Comparison of ENCODE assay signal across 8 cellular contexts in the genomic region with DNA sequence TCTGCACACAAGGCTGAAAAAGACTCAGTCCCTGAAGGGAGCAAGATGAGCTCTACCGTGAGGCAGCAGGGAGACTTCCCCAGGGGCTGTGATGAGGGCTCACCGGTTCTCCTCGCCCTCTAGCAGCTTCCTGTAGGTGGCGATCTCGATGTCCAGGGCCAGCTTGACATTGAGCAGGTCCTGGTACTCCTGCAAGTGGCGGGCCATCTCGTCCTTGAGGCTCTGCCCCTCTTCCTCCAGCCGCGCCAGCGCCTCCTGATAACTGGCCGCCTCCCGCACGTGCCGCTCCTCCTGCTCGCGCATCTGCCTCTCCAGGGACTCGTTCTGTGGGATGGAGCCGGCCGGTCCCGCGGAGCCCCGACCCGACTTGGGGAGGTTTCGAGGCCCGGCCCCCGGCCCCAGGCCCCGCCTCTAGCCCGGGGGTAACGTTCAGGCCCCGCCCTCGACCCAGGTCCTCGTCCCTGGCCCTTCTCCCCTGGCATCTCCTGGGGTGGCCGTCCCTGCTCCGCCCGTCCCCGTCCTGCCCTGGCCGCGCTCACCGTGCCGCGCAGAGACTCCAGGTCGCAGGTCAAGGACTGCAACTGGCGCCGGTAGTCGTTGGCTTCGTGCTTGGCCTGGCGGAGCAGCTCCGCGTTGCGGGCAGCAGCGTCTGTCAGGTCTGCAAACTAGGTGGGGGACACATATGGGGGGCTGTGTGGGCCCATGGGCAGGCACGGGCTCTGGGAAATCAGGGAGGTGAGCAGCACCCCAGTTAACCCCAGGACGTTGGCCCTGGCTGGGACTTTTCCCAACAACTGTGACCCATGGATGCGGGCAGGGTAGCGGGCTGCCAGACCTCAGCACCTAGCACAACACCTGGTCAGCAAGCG. TPM values are rescaled to one million over a fixed set of nuclear protein-coding genes. Genes with fewer than 3 reads are reported as not detected.
A peak's percentile ranks its signal among the peaks of the same experiment; 100 is the strongest.
DNase-seq lines count a peak whose midpoint lies in the region; FAIRE-seq and TF ChIP-seq lines count a peak whose summit lies in the region.

No MANE protein-coding gene starts in this region.

- no peaks in the 10 kb centered on the region for H3K9me3 ChIP-seq in astrocyte (ENCODE audit: insufficient read depth, low read depth, low read length)
- H3K9me3 ChIP-seq in ascending aorta, result no peaks in the 10 kb centered on the region

- H3K27ac ChIP-seq in astrocyte (ENCODE audit: low read depth, low read length) (no peak overlapping the region), skin epidermis (no peak overlapping the region), ascending aorta (no peak overlapping the region)

- no peaks in the 10 kb centered on the region for H4K20me1 ChIP-seq in astrocyte (ENCODE audit: insufficient read depth, low read length)

- FAIRE-seq in GM18507 (lab: Jason Lieb, UNC) (peak; percentile 78), astrocyte (lab: Jason Lieb, UNC) (no peak)

- H3K27me3 ChIP-seq in astrocyte (ENCODE audit: insufficient read depth, low read length) (peaks cover 11% of the 10 kb centered on the region), ascending aorta (no peaks in the 10 kb centered on the region)

- intact Hi-C loops in ascending aorta (cut with DNase I), result no loop called here

- peak overlapping the region; percentile 55 for H2AFZ ChIP-seq in astrocyte (ENCODE audit: low read depth, low read length)

- no peaks in the 10 kb centered on the region for H3K36me3 Mint-ChIP-seq in astrocyte (ENCODE audit: low read depth, unreplicated experiment)

- peak overlapping the region; percentile 53 for H3K4me2 ChIP-seq in astrocyte (ENCODE audit: low read length)

- peak; percentile 35 for TF ChIP-seq CTCF in astrocyte (IDR thresholded peaks at IDR 0.05; ENCODE audit: insufficient read depth, low read depth, low read length)
- peak in 1 of 3 experiments; percentile 50 for TF ChIP-seq CTCF in ascending aorta (IDR thresholded peaks at IDR 0.05)

- H3K4me3 ChIP-seq in astrocyte (ENCODE audit: insufficient read depth, low read depth, low read length) (no peak overlapping the region), skin epidermis (peak overlapping the region in 4 of 7 experiments; percentile 7 to 23 (median 19)), ascending aorta (peak overlapping the region in 1 of 2 donors; percentile 55)

- H3K4me1 ChIP-seq in astrocyte (ENCODE audit: insufficient read depth, low read length) (peaks cover 20% of the 10 kb centered on the region), ascending aorta (peaks cover 1 to 18% of the 10 kb centered on the region in 2 donors)

- H3K9me3 Mint-ChIP-seq in astrocyte (ENCODE audit: unreplicated experiment), result no peaks in the 10 kb centered on the region

- no peak overlapping the region for H3K9ac ChIP-seq in astrocyte (ENCODE audit: low read length)

- no peak overlapping the region for H3K27ac Mint-ChIP-seq in astrocyte (ENCODE audit: unreplicated experiment)

- DNase-seq in AG08396 (ENCODE audit: low spot score) (peak; percentile 67), GM18507 (ENCODE audit: extremely low spot score, insufficient read length, low read depth) (no peak), SK-N-DZ (ENCODE audit: low spot score) (peak; percentile 95), astrocyte (ENCODE audit: low read depth) (no peak), iPS DF 19.7 (ENCODE audit: low read depth, low spot score) (peak; percentile 57), amniotic stem cell (lab: John Stamatoyannopoulos, UW) (no peak), ascending aorta (ENCODE audit: low spot score in 2 of 2) (no peak)

- peaks cover 33% of the 10 kb centered on the region for H3K27me3 Mint-ChIP-seq in astrocyte (ENCODE audit: low read depth, unreplicated experiment)

- H3K79me2 ChIP-seq in astrocyte (ENCODE audit: insufficient read depth, low read length), result no peaks in the 10 kb centered on the region

- no peak overlapping the region for H3K4me3 Mint-ChIP-seq in astrocyte (ENCODE audit: unreplicated experiment)

- H3K4me1 Mint-ChIP-seq in astrocyte (ENCODE audit: low read depth, unreplicated experiment), result peaks cover 18% of the 10 kb centered on the region

- H3K36me3 ChIP-seq in astrocyte (ENCODE audit: insufficient read depth, low read length) (no peaks in the 10 kb centered on the region), ascending aorta (no peaks in the 10 kb centered on the region)

RNA-seq across cellular contexts. Expression of a gene that starts 3.9 kb away (rescaled TPM):
- polyA plus RNA-seq in SK-N-DZ (2014; cell fraction: cytosol; rRNA removed), result 4.7 and 7.7 TPM in 2 replicates
- polyA plus RNA-seq in SK-N-DZ (2014; cell fraction: nucleus; rRNA removed), result 4.7 and 6.5 TPM in 2 replicates
- total RNA-seq in astrocyte (0.22 TPM in 1 of 2 replicates, not detected in the other), ascending aorta (1.7 TPM)

RNA-seq across cellular contexts. Expression of a gene that starts 12.1 kb away (rescaled TPM):
- polyA plus RNA-seq in SK-N-DZ (2014; cell fraction: cytosol; rRNA removed), result 136 and 147 TPM in 2 replicates
- 120 and 204 TPM in 2 replicates for polyA plus RNA-seq in SK-N-DZ (2014; cell fraction: nucleus; rRNA removed)
- 129 and 133 TPM in 2 replicates for total RNA-seq in astrocyte
- 126 TPM for total RNA-seq in ascending aorta

RNA-seq across cellular contexts. Expression of a gene that starts 36.2 kb away (rescaled TPM):
- polyA plus RNA-seq in SK-N-DZ (2014; cell fraction: cytosol; rRNA removed), result 23.5 and 30.3 TPM in 2 replicates
- 62.3 and 71.5 TPM in 2 replicates for polyA plus RNA-seq in SK-N-DZ (2014; cell fraction: nucleus; rRNA removed)
- 0.82 and 1.8 TPM in 2 replicates for total RNA-seq in astrocyte
- total RNA-seq in ascending aorta, result not detected

RNA-seq across cellular contexts. Expression of a gene that starts 56.7 kb away (rescaled TPM):
- 51.6 and 83.8 TPM in 2 replicates for polyA plus RNA-seq in SK-N-DZ (2014; cell fraction: cytosol; rRNA removed)
- polyA plus RNA-seq in SK-N-DZ (2014; cell fraction: nucleus; rRNA removed), result 59.9 and 62.5 TPM in 2 replicates
- total RNA-seq in astrocyte (not detected in 2 replicates), ascending aorta (not detected)

Comparison
In these comparisons a context has a peak if more than half of its experiments do, and no peak if none do; other contexts are left out.
1. DNase-seq: peak in AG08396 (single experiment), SK-N-DZ (single experiment) and iPS DF 19.7 (single experiment); none in GM18507 (single experiment), astrocyte (single experiment), amniotic stem cell (single experiment) and ascending aorta (0 of 2).